ENCODE assay signal across 8 cellular contexts in the genomic region with DNA sequence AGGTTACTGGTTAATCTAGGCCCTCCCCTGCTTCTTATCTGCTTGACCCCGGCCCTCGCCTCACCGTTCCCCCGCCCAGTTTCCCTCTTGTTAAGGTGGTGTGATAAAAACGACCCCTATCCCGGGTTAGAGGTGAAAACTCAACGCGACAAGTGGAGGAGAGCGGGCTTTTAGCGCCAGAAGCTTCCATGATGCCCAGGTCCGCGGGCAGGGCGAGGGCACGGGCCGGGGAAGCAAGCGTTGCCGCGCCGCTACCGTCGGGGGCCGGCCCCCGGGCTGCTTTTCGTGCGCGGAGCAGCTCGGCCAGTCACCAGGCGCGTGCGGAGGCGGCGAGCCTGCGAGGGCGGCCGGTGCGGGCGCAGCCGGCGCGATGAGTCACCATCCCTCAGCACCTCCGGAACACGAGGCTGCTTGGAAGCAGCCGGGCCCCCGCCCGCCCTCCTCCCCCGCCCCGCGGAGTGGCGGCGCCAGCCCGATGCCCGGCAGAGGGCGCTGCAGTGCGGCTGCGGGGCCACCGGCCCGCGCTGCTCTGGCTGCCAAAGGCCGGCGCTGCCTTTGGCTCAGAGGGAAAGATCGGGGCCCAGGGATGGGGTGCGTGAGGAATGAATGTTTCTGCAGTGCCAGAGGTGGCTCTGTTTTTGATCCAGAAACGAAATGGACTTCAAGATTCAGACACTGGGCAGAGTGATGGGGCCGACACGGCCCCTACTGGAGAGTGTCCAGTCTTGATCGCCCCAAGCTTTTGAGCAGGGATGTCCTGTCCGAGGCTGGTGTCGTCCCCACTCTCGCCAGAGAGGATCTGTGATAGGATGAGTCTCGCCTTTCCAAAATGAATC.
DNase-seq lines count a peak whose midpoint lies in the region; ATAC-seq and TF ChIP-seq lines count a peak whose summit lies in the region.

No MANE protein-coding gene starts in this region.

- H3K9me3 ChIP-seq in HCT116 (ENCODE audit: control insufficient read depth in 1 of 2, insufficient read depth in 1 of 2, low read depth in 1 of 2, low read length in 2 of 2), result no peaks in the 10 kb centered on the region
- H3K9me3 ChIP-seq in spleen, result no peaks in the 10 kb centered on the region

- no peaks in the 10 kb centered on the region for H4K20me1 ChIP-seq in HCT116 (ENCODE audit: insufficient read depth)

- CTCF ChIA-PET in HCT116 (lab: Charles Lee), result interaction anchor here (0.7 to 2.3 kb wide), 9 partner anchors 8 to 522 kb away, joined by 3 to 21 read pairs (median 3); no protein-coding TSS in a partner anchor

- TF ChIP-seq POLR2A in HCT116 (IDR thresholded peaks at IDR 0.05; ENCODE audit: borderline replicate concordance, extremely low read depth, insufficient read depth, insufficient read length) (no peak), spleen (IDR thresholded peaks at IDR 0.05) (no peak)

- H3K4me2 ChIP-seq in HCT116 (ENCODE audit: low read length), result peak overlapping the region; percentile 56

- peak overlapping the region in 1 of 2 experiments; percentile 38; a peak in 2 of 4 replicates for H3K4me3 ChIP-seq in HCT116 (replicated peaks in 1 of 2; ENCODE audit: low read depth in 1 of 2, low read length in 2 of 2)
- H3K4me3 ChIP-seq in WI38 (ENCODE audit: low read depth, low read length), result peak overlapping the region; percentile 14; the same call in 1 of the 2 replicates
- peak overlapping the region in 2 of 8 donors; percentile 18 to 52 for H3K4me3 ChIP-seq in spleen

- H3K9me2 ChIP-seq in HCT116 (ENCODE audit: insufficient read depth), result no peaks in the 10 kb centered on the region

- H3K9ac ChIP-seq in HCT116 (ENCODE audit: low read length), result peak overlapping the region; percentile 38

- H3K4me1 ChIP-seq in HCT116 (ENCODE audit: control insufficient read depth in 1 of 2, insufficient read depth in 2 of 2, low read length in 2 of 2) (peaks cover 7 to 12% of the 10 kb centered on the region in 2 experiments; a peak in 3 of 4 replicates), spleen (peaks cover 0 to 29% (median 8%) of the 10 kb centered on the region in 6 donors)

- ATAC-seq in HCT116 (peak; percentile 89), HG03108 (IDR thresholded peaks at IDR 0.05; ENCODE audit: unreplicated experiment) (no peak)

- TF ChIP-seq CTCF in HCT116 (IDR thresholded peaks at IDR 0.05 in 2 of 3, conservative IDR thresholded peaks at IDR 0.05 in 1 of 3; ENCODE audit: borderline replicate concordance in 1 of 3, insufficient read depth in 1 of 3, low read depth in 2 of 3, low read length in 2 of 3), result peak; percentile 42 to 60 (median 48); a peak in 5 of 6 replicates
- TF ChIP-seq CTCF in WI38 (IDR thresholded peaks at IDR 0.05; ENCODE audit: low read depth, low read length), result 0 out of 2 replicates have a peak, but pooled peaks have one; percentile 24
- peak in 10 of 11 experiments; percentile 29 to 94 (median 86) for TF ChIP-seq CTCF in spleen (IDR thresholded peaks at IDR 0.05 in 8 of 11, conservative IDR thresholded peaks at IDR 0.05 in 3 of 11)

- 10 to 50% (median 25%) methylated on average over 2 to 70 of the region's 70 CpGs for WGBS in spleen, 5 donors

- RAD21 ChIA-PET in HCT116 (lab: Charles Lee; ENCODE audit: low non-redundant PET in 1 of 2, low total read pairs in 2 of 2, uncharacterized antibody in 2 of 2, unreplicated experiment in 2 of 2), result no interaction called here

- no peaks in the 10 kb centered on the region for H3K79me2 ChIP-seq in HCT116 (ENCODE audit: insufficient read depth, low read length)

- in situ Hi-C loops in T47D (cut with HindIII; ENCODE audit: low pct_unique_long_range_greater_than_20kb, low sequenced_read_pairs), result no loop called here

- H3K27ac ChIP-seq in HCT116 (ENCODE audit: low read depth, low read length) (peak overlapping the region; percentile 35; the same call in 1 of the 2 replicates), spleen (peak overlapping the region in 3 of 8 donors; percentile 13 to 62 (median 36))

- no TSS peak for BruUV-seq in HCT116 (replicated peaks; lab: Mats Ljungman, UMichigan)

- TF ChIP-seq RAD21 in HCT116 (IDR thresholded peaks at IDR 0.05; ENCODE audit: low read depth), result peak; percentile 43; the same call in 1 of the 2 replicates

- H3K27me3 ChIP-seq in HCT116 (ENCODE audit: insufficient read depth, low read length), result no peaks in the 10 kb centered on the region
- peaks cover 0 to 34% (median 6%) of the 10 kb centered on the region in 7 donors for H3K27me3 ChIP-seq in spleen (replicated peaks in 1 of 7)

- DNase-seq in GM04504 (ENCODE audit: low read depth) (peak; percentile 68), HCT116 (ENCODE audit: low read depth, low spot score) (peak; percentile 55), NCI-H1417 (lab: John Stamatoyannopoulos, UW) (peak; percentile 55 to 81 (median 76)), T47D (ENCODE audit: low read depth in 1 of 2, low spot score in 1 of 2) (peak; percentile 53 to 71), iris pigment epithelial cell (ENCODE audit: low read depth) (peak; percentile 87), spleen (peak; percentile 94)

- peak overlapping the region; percentile 77 for H2AFZ ChIP-seq in HCT116 (ENCODE audit: low read depth, low read length, poor library complexity, severe bottlenecking)

- intact Hi-C loops in HCT116 (cut with micrococcal nuclease), result loop anchor here (2.0 kb wide), 1 partner anchor 108 kb away; no protein-coding TSS in a partner anchor
- intact Hi-C loops in spleen (cut with DNase I; ENCODE audit: low total_unique reads), result loop anchor here (5.0 kb wide), 1 partner anchor 109 kb away; no protein-coding TSS in a partner anchor

- H3K36me3 ChIP-seq in HCT116 (ENCODE audit: control insufficient read depth in 1 of 2, insufficient read depth in 2 of 2, low read length in 2 of 2), result no peaks in the 10 kb centered on the region
- H3K36me3 ChIP-seq in spleen, result no peaks in the 10 kb centered on the region

- POLR2A ChIA-PET in HCT116 (lab: Charles Lee), result interaction anchor here (1.4 kb wide), 1 partner anchor 11 kb away, joined by 4 read pairs; no protein-coding TSS in a partner anchor

TF ChIP-seq in HCT116, 20 proteins besides CTCF, POLR2A, EP300 and RAD21:
- TF ChIP-seq, protein P1, sequence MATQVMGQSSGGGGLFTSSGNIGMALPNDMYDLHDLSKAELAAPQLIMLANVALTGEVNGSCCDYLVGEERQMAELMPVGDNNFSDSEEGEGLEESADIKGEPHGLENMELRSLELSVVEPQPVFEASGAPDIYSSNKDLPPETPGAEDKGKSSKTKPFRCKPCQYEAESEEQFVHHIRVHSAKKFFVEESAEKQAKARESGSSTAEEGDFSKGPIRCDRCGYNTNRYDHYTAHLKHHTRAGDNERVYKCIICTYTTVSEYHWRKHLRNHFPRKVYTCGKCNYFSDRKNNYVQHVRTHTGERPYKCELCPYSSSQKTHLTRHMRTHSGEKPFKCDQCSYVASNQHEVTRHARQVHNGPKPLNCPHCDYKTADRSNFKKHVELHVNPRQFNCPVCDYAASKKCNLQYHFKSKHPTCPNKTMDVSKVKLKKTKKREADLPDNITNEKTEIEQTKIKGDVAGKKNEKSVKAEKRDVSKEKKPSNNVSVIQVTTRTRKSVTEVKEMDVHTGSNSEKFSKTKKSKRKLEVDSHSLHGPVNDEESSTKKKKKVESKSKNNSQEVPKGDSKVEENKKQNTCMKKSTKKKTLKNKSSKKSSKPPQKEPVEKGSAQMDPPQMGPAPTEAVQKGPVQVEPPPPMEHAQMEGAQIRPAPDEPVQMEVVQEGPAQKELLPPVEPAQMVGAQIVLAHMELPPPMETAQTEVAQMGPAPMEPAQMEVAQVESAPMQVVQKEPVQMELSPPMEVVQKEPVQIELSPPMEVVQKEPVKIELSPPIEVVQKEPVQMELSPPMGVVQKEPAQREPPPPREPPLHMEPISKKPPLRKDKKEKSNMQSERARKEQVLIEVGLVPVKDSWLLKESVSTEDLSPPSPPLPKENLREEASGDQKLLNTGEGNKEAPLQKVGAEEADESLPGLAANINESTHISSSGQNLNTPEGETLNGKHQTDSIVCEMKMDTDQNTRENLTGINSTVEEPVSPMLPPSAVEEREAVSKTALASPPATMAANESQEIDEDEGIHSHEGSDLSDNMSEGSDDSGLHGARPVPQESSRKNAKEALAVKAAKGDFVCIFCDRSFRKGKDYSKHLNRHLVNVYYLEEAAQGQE (IDR thresholded peaks at IDR 0.05; ENCODE audit: low read depth), result no peak
- TF ChIP-seq POLR2AphosphoS5 (IDR thresholded peaks at IDR 0.05; ENCODE audit: low read depth, low read length), result 0 out of 2 replicates have a peak, but pooled peaks have one; percentile 17
- TF ChIP-seq YY1 (IDR thresholded peaks at IDR 0.05; ENCODE audit: extremely low read depth, insufficient replicate concordance, low read depth, low read length), result peak; percentile 17
- no peak for TF ChIP-seq CEBPB (IDR thresholded peaks at IDR 0.05; ENCODE audit: low read depth)
- TF ChIP-seq TCF7L2 (IDR thresholded peaks at IDR 0.05; ENCODE audit: borderline replicate concordance, extremely low read depth, insufficient read depth, insufficient read length), result peak; percentile 59
- peak; percentile 49; the same call in 1 of the 2 replicates for TF ChIP-seq JUND (IDR thresholded peaks at IDR 0.05)
- TF ChIP-seq CBX3 (IDR thresholded peaks at IDR 0.05; ENCODE audit: low read depth), result no peak
- TF ChIP-seq EGR1 (IDR thresholded peaks at IDR 0.05; ENCODE audit: low read depth), result peak; percentile 87
- peak; percentile 50 for TF ChIP-seq FOSL1 (IDR thresholded peaks at IDR 0.05; ENCODE audit: low read depth)
- TF ChIP-seq, protein P2, sequence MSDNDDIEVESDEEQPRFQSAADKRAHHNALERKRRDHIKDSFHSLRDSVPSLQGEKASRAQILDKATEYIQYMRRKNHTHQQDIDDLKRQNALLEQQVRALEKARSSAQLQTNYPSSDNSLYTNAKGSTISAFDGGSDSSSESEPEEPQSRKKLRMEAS (IDR thresholded peaks at IDR 0.05), result peak; percentile 89

Comparison
In these comparisons a context has a peak if more than half of its experiments do, and no peak if none do; other contexts are left out.
1. CTCF ChIP-seq: peak in every context shown above with its lines; median percentile 86 in spleen; 48 in HCT116; 24 in WI38.